Comparison of ENCODE assay signal across 15 cellular contexts in the genomic region with DNA sequence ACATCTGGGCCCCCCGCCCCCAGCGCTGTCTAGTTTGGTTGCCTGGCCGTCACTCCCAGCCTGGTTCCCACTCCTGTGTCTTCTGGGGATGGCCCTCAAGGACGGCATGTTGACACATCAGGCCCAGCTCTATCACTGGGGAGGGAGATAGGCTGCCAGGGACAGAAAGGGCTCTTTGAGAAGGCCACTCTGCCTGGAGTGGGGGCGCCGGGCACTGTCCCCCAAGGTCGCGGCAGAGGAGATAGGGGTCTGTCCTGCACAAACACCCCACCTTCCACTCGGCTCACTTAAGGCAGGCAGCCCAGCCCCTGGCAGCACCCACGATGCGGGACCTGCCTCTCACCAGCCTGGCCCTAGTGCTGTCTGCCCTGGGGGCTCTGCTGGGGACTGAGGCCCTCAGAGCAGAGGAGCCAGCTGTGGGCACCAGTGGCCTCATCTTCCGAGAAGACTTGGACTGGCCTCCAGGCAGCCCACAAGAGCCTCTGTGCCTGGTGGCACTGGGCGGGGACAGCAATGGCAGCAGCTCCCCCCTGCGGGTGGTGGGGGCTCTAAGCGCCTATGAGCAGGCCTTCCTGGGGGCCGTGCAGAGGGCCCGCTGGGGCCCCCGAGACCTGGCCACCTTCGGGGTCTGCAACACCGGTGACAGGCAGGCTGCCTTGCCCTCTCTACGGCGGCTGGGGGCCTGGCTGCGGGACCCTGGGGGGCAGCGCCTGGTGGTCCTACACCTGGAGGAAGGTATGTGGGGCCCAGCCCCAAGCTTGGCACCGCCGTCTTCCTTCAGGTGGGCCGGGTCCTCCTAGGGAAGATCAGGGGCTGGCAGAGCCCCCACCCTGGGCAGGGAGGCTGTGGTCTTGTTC. TPM values are rescaled to one million over a fixed set of nuclear protein-coding genes. Genes with fewer than 3 reads are reported as not detected.
DNase-seq lines count a peak whose midpoint lies in the region; ATAC-seq and TF ChIP-seq lines count a peak whose summit lies in the region.
"Had no signal": no experiment of that assay in that cellular context is flagged by ENCODE, and none has a peak within 500 bp of the region (broad histone marks: within the 10 kb centered on the region; RNA-seq: fewer than 3 reads in every experiment).

A gene (plus strand): TSS at position 314 of the 857 bp plus-strand sequence. CDS start 10 bp downstream, at position 324.

- H3K4me1 Mint-ChIP-seq in central memory CD8-positive, alpha-beta T cell, result no peaks in the 10 kb centered on the region
- peaks cover 32% of the 10 kb centered on the region for H3K4me1 Mint-ChIP-seq in stimulated activated naive CD8-positive, alpha-beta T cell treated with anti-CD3 and anti-CD28 coated beads, Interleukin-15, amount 100 ng/mL, for 72 hours

- H3K27me3 ChIP-seq in osteoblast (ENCODE audit: insufficient read depth, low read length), result peaks cover 46% of the 10 kb centered on the region

- no peak within 1 kb of the TSS for H3K4me2 ChIP-seq in osteoblast (ENCODE audit: insufficient read depth, low read length)

- H3K36me3 ChIP-seq in HEK293 (ENCODE audit: control insufficient read depth in 2 of 2, insufficient read depth in 1 of 2, low read length in 2 of 2) (peaks cover 9 to 48% of the 10 kb centered on the region in 2 experiments), osteoblast (ENCODE audit: insufficient read depth, low read length) (peaks cover 29% of the 10 kb centered on the region)
- H3K36me3 ChIP-seq: uterus had no signal

- peak within 1 kb of the TSS; percentile 27 for H3K4me3 Mint-ChIP-seq in central memory CD8-positive, alpha-beta T cell
- H3K4me3 Mint-ChIP-seq in stimulated activated naive CD8-positive, alpha-beta T cell treated with anti-CD3 and anti-CD28 coated beads, Interleukin-15, amount 100 ng/mL, for 72 hours, result peak within 1 kb of the TSS in 1 of 2 donors; percentile 33
- H3K4me3 Mint-ChIP-seq: nephron progenitor cell; stimulated activated effector memory CD8-positive, alpha-beta T cell treated with anti-CD3 and anti-CD28 coated beads, Interleukin-12 subunit alpha, Interleukin-12 subunit beta, amount 100 ng/mL, for 72 hours had no signal

- DNase-seq in NCI-H1105 treated with DMSO at 0.1 percent for 48 hours (lab: John Stamatoyannopoulos, UW), result peak; percentile 14
- DNase-seq in NCI-H1105 (lab: John Stamatoyannopoulos, UW), result no peak
- DNase-seq in central memory CD8-positive, alpha-beta T cell (ENCODE audit: low spot score in 2 of 2), result no peak
- DNase-seq in osteoblast (ENCODE audit: insufficient read length, low spot score, missing footprints), result peak; percentile 83
- no peak for DNase-seq in stimulated activated naive CD8-positive, alpha-beta T cell treated with anti-CD3 and anti-CD28 coated beads, Interleukin-15, amount 100 ng/mL, for 72 hours
- DNase-seq in NCI-H2029 (lab: John Stamatoyannopoulos, UW), result no peak
- no peak for DNase-seq in SW480 (ENCODE audit: low spot score)
- DNase-seq: dorsolateral prefrontal cortex, lower lobe of right lung, nephron progenitor cell, SIG-M5, uterus had no signal

- no peak for ATAC-seq in central memory CD8-positive, alpha-beta T cell (replicated peaks; ENCODE audit: extremely low read depth, poor library complexity, severe bottlenecking)
- no peak for ATAC-seq in stimulated activated naive CD8-positive, alpha-beta T cell treated with anti-CD3 and anti-CD28 coated beads, Interleukin-15, amount 100 ng/mL, for 72 hours
- ATAC-seq: stimulated activated effector memory CD8-positive, alpha-beta T cell treated with anti-CD3 and anti-CD28 coated beads, Interleukin-12 subunit alpha, Interleukin-12 subunit beta, amount 100 ng/mL, for 72 hours had no signal

- peak within 1 kb of the TSS; percentile 31; the same call in 1 of the 2 replicates for H3K27ac ChIP-seq in HEK293 (ENCODE audit: extremely low read depth, low read depth, low read length)
- H3K27ac ChIP-seq in osteoblast (ENCODE audit: low read depth, low read length), result no peak within 1 kb of the TSS
- H3K27ac ChIP-seq: ascending aorta, lower lobe of right lung, uterus had no signal

- H4K20me1 ChIP-seq in osteoblast (ENCODE audit: insufficient read depth, low read length), result peaks cover 40% of the 10 kb centered on the region

- H3K4me1 ChIP-seq in HEK293 (ENCODE audit: control insufficient read depth, insufficient read depth, low read length) (no peaks in the 10 kb centered on the region), osteoblast (ENCODE audit: insufficient read depth, low read length) (no peaks in the 10 kb centered on the region)

- CTCF ChIA-PET in HEK293 (lab: Yijun Ruan, JAX), result interaction anchor here (0.6 to 1.5 kb wide), 2 partner anchors 13 to 14 kb away, joined by 3 to 7 read pairs; no protein-coding TSS in a partner anchor

- no peaks in the 10 kb centered on the region for H3K9me3 Mint-ChIP-seq in central memory CD8-positive, alpha-beta T cell
- H3K9me3 Mint-ChIP-seq in stimulated activated naive CD8-positive, alpha-beta T cell treated with anti-CD3 and anti-CD28 coated beads, Interleukin-15, amount 100 ng/mL, for 72 hours, result no peaks in the 10 kb centered on the region
- H3K9me3 Mint-ChIP-seq: nephron progenitor cell; stimulated activated effector memory CD8-positive, alpha-beta T cell treated with anti-CD3 and anti-CD28 coated beads, Interleukin-12 subunit alpha, Interleukin-12 subunit beta, amount 100 ng/mL, for 72 hours had no signal

- H3K9me3 ChIP-seq in HEK293 (ENCODE audit: control insufficient read depth, insufficient read depth, low read depth, low read length), result no peaks in the 10 kb centered on the region
- H3K9me3 ChIP-seq in osteoblast (ENCODE audit: low read depth, low read length), result no peaks in the 10 kb centered on the region
- H3K9me3 ChIP-seq: ascending aorta, lower lobe of right lung, uterus had no signal

- TF ChIP-seq CTCF in HEK293 (tag by site-specific recombination; IDR thresholded peaks at IDR 0.05) (no peak), osteoblast (IDR thresholded peaks at IDR 0.05; ENCODE audit: extremely low read depth, low read depth, low read length) (no peak)

- H3K27me3 Mint-ChIP-seq in central memory CD8-positive, alpha-beta T cell, result no peaks in the 10 kb centered on the region
- H3K27me3 Mint-ChIP-seq in stimulated activated naive CD8-positive, alpha-beta T cell treated with anti-CD3 and anti-CD28 coated beads, Interleukin-15, amount 100 ng/mL, for 72 hours, result peaks cover 28% of the 10 kb centered on the region

- peaks cover 46% of the 10 kb centered on the region for H3K36me3 Mint-ChIP-seq in central memory CD8-positive, alpha-beta T cell (ENCODE audit: insufficient read depth)

- peaks cover 18% of the 10 kb centered on the region for H3K79me2 ChIP-seq in osteoblast (ENCODE audit: insufficient read depth, low read length)

- H2AFZ ChIP-seq in osteoblast (ENCODE audit: low read length), result no peak within 1 kb of the TSS

- H3K4me3 ChIP-seq in HEK293 (ENCODE audit: low read depth, low read length) (no peak within 1 kb of the TSS), osteoblast (ENCODE audit: insufficient read depth, low read length) (no peak within 1 kb of the TSS)
- H3K4me3 ChIP-seq: dorsolateral prefrontal cortex, lower lobe of right lung, uterus had no signal

- POLR2A ChIA-PET in HEK293 (lab: Yijun Ruan, JAX), result interaction anchor here (0.6 to 3.4 kb wide), 3 partner anchors 11 to 26 kb away, joined by 3 to 14 read pairs (median 7); a partner anchor contains a TSS

- no peak within 1 kb of the TSS for H3K27ac Mint-ChIP-seq in central memory CD8-positive, alpha-beta T cell (ENCODE audit: low read depth)
- H3K27ac Mint-ChIP-seq in stimulated activated naive CD8-positive, alpha-beta T cell treated with anti-CD3 and anti-CD28 coated beads, Interleukin-15, amount 100 ng/mL, for 72 hours, result peak within 1 kb of the TSS in 1 of 2 donors; percentile 27
- H3K27ac Mint-ChIP-seq: nephron progenitor cell; stimulated activated effector memory CD8-positive, alpha-beta T cell treated with anti-CD3 and anti-CD28 coated beads, Interleukin-12 subunit alpha, Interleukin-12 subunit beta, amount 100 ng/mL, for 72 hours had no signal

TF ChIP-seq in HEK293, 187 proteins besides CTCF, POLR2A, EP300 and RAD21 (continues in another document):
- TF ChIP-seq ZNF768 (tag by site-specific recombination; IDR thresholded peaks at IDR 0.05), result no peak
- TF ChIP-seq, protein P1, sequence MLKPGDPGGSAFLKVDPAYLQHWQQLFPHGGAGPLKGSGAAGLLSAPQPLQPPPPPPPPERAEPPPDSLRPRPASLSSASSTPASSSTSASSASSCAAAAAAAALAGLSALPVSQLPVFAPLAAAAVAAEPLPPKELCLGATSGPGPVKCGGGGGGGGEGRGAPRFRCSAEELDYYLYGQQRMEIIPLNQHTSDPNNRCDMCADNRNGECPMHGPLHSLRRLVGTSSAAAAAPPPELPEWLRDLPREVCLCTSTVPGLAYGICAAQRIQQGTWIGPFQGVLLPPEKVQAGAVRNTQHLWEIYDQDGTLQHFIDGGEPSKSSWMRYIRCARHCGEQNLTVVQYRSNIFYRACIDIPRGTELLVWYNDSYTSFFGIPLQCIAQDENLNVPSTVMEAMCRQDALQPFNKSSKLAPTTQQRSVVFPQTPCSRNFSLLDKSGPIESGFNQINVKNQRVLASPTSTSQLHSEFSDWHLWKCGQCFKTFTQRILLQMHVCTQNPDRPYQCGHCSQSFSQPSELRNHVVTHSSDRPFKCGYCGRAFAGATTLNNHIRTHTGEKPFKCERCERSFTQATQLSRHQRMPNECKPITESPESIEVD (tag by site-specific recombination; IDR thresholded peaks at IDR 0.05), result no peak
- no peak for TF ChIP-seq ZNF660 (tag by site-specific recombination; IDR thresholded peaks at IDR 0.05)
- 0 out of 2 replicates have a peak, but pooled peaks have one; percentile 10 for TF ChIP-seq ZNF600 (tag by site-specific recombination; IDR thresholded peaks at IDR 0.05)
- TF ChIP-seq, protein P2, sequence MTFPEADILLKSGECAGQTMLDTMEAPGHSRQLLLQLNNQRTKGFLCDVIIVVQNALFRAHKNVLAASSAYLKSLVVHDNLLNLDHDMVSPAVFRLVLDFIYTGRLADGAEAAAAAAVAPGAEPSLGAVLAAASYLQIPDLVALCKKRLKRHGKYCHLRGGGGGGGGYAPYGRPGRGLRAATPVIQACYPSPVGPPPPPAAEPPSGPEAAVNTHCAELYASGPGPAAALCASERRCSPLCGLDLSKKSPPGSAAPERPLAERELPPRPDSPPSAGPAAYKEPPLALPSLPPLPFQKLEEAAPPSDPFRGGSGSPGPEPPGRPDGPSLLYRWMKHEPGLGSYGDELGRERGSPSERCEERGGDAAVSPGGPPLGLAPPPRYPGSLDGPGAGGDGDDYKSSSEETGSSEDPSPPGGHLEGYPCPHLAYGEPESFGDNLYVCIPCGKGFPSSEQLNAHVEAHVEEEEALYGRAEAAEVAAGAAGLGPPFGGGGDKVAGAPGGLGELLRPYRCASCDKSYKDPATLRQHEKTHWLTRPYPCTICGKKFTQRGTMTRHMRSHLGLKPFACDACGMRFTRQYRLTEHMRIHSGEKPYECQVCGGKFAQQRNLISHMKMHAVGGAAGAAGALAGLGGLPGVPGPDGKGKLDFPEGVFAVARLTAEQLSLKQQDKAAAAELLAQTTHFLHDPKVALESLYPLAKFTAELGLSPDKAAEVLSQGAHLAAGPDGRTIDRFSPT (tag by site-specific recombination; IDR thresholded peaks at IDR 0.05), result peak; percentile 76
- TF ChIP-seq ZSCAN16 (tag by site-specific recombination; IDR thresholded peaks at IDR 0.05), result no peak

RNA-seq across cellular contexts. Expression of the gene that starts here (rescaled TPM):
- under 0.01 and 0.29 TPM in 2 replicates for total RNA-seq in osteoblast
- total RNA-seq: ascending aorta had no signal

Comparison
In these comparisons a context has a peak if more than half of its experiments do, and no peak if none do; other contexts are left out.
1. Peak in DNase-seq in osteoblast; RNA of the gene not detected or under 1 TPM.